In genomic region chr1:229717774-229718173, GRCh38 we compare ENCODE assay signal across 15 cellular contexts.
DNase-seq lines count a peak whose midpoint lies in the region; ATAC-seq and TF ChIP-seq lines count a peak whose summit lies in the region.
"Had no signal": no experiment of that assay in that cellular context is flagged by ENCODE, and none has a peak within 500 bp of the region (broad histone marks: within the 10 kb centered on the region; RNA-seq: fewer than 3 reads in every experiment).

No MANE protein-coding gene starts in this region.

- H3K27ac Mint-ChIP-seq in activated T-cell treated with anti-CD3 and anti-CD28 coated beads, Interleukin-2, amount 50 U/mL, for 24 hours, result no peak overlapping the region

- H3K27me3 ChIP-seq in upper lobe of right lung, result no peaks in the 10 kb centered on the region
- H3K27me3 ChIP-seq: heart left ventricle had no signal

- no peak overlapping the region for H3K4me3 Mint-ChIP-seq in activated T-cell treated with anti-CD3 and anti-CD28 coated beads, Interleukin-2, amount 50 U/mL, for 24 hours
- H3K4me3 Mint-ChIP-seq: B cell had no signal

- peak; percentile 54 for DNase-seq in DMS 273 treated with DMSO at 0.1 percent for 48 hours (lab: John Stamatoyannopoulos, UW)
- DNase-seq in SW480 (ENCODE audit: low spot score), result peak; percentile 11
- DNase-seq in myocyte (ENCODE audit: low read depth), result peak; percentile 71
- no peak for DNase-seq in activated T-cell treated with anti-CD3 and anti-CD28 coated beads, Interleukin-2, amount 50 U/mL, for 48 hours
- no peak for DNase-seq in activated T-cell treated with anti-CD3 and anti-CD28 coated beads, Interleukin-2, amount 50 U/mL, for 24 hours
- no peak for DNase-seq in upper lobe of right lung
- DNase-seq in NCI-H345 (lab: John Stamatoyannopoulos, UW), result no peak
- DNase-seq: activated gamma-delta T cell treated with Interleukin-2 at 50 U/mL for 16 hours, EL, heart left ventricle, kidney glomerular epithelial cell, NCI-H510A had no signal

- no peak overlapping the region for H3K27ac ChIP-seq in upper lobe of right lung
- H3K27ac ChIP-seq: heart left ventricle had no signal

- intact Hi-C loops in upper lobe of right lung (cut with DNase I), result no loop called here

- TF ChIP-seq EP300 in Ishikawa (IDR thresholded peaks at IDR 0.05; ENCODE audit: borderline replicate concordance), result no peak

- H3K36me3 ChIP-seq in upper lobe of right lung, result no peaks in the 10 kb centered on the region
- H3K36me3 ChIP-seq: heart left ventricle had no signal

- no peak for ATAC-seq in upper lobe of right lung
- ATAC-seq: heart left ventricle, Right ventricle myocardium inferior had no signal

- peaks cover 2% of the 10 kb centered on the region for H3K9me3 Mint-ChIP-seq in activated T-cell treated with anti-CD3 and anti-CD28 coated beads, Interleukin-2, amount 50 U/mL, for 24 hours

- no peaks in the 10 kb centered on the region for H3K4me1 Mint-ChIP-seq in activated T-cell treated with anti-CD3 and anti-CD28 coated beads, Interleukin-2, amount 50 U/mL, for 24 hours (ENCODE audit: low read depth)
- H3K4me1 Mint-ChIP-seq: B cell had no signal

- H3K4me1 ChIP-seq in upper lobe of right lung, result no peaks in the 10 kb centered on the region
- H3K4me1 ChIP-seq: heart left ventricle had no signal

- no peaks in the 10 kb centered on the region for H3K9me3 ChIP-seq in upper lobe of right lung

- no peaks in the 10 kb centered on the region for H3K36me3 Mint-ChIP-seq in activated T-cell treated with anti-CD3 and anti-CD28 coated beads, Interleukin-2, amount 50 U/mL, for 24 hours (ENCODE audit: low read depth)

- H3K4me3 ChIP-seq in upper lobe of right lung, result no peak overlapping the region
- H3K4me3 ChIP-seq: heart left ventricle had no signal

- no peak for TF ChIP-seq RAD21 in Ishikawa (IDR thresholded peaks at IDR 0.05; ENCODE audit: low read depth)

- H3K27me3 Mint-ChIP-seq in activated T-cell treated with anti-CD3 and anti-CD28 coated beads, Interleukin-2, amount 50 U/mL, for 24 hours, result peaks cover 3% of the 10 kb centered on the region

- TF ChIP-seq CTCF in upper lobe of right lung (IDR thresholded peaks at IDR 0.05), result no peak

TF ChIP-seq in Ishikawa, 13 proteins besides CTCF, POLR2A, EP300 and RAD21:
- TF ChIP-seq FOXM1 (IDR thresholded peaks at IDR 0.05; ENCODE audit: borderline replicate concordance, low read depth) (no peak), NFIC (IDR thresholded peaks at IDR 0.05) (0 out of 2 replicates have a peak, but pooled peaks have one; percentile 9)

Comparison
In these comparisons a context has a peak if more than half of its experiments do, and no peak if none do; other contexts are left out.
1. DNase-seq: peak in DMS 273 treated with DMSO at 0.1 percent for 48 hours (single experiment), SW480 (single experiment) and myocyte (single experiment); none in activated T-cell treated with anti-CD3 and anti-CD28 coated beads, Interleukin-2, amount 50 U/mL, for 48 hours (0 of 2), activated T-cell treated with anti-CD3 and anti-CD28 coated beads, Interleukin-2, amount 50 U/mL, for 24 hours (single experiment), upper lobe of right lung (single experiment) and NCI-H345 (single experiment).